Comparison of ENCODE assay signal across 14 cellular contexts in the genomic region with DNA sequence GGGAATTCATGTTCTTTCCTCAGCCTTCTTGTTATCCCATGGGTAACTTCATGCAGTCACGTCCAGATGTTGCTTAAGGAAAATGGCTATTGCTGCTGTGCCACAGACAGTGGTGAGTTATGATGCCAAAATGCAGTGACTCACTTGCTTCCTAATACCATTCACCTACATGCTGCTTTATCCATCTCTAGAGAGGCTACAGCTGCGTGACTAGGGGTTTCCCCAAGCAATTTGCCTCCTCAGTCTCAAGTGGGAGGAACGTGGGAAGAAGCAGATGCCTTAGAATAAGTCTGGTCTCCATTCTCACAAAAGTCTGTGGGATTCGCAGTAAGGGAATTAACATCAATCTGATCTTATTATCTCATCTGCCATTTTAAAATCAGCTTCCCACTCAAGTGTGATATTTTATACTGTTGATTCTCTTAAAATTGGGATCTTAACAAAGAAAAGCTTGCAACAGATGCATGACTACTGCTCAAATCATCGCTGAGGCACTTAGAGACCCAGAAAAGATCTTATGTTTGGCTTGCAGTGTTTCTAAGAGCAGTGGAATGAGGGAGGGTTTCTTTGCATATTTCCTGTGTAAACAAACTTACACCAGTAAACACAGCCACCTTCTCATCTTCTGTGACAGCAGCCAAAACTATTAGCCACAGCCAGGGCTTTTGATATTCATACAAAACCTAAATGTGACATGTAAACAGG.
DNase-seq lines count a peak whose midpoint lies in the region; ATAC-seq, FAIRE-seq and TF ChIP-seq lines count a peak whose summit lies in the region.
"Had no signal": no experiment of that assay in that cellular context is flagged by ENCODE, and none has a peak within 500 bp of the region (broad histone marks: within the 10 kb centered on the region; RNA-seq: fewer than 3 reads in every experiment).

No MANE protein-coding gene starts in this region.

- intact Hi-C loops in activated naive CD4-positive, alpha-beta T cell treated with anti-CD3 and anti-CD28 coated beads for 36 hours (cut with micrococcal nuclease), result no loop called here

- no peaks in the 10 kb centered on the region for H3K36me3 ChIP-seq in astrocyte (ENCODE audit: insufficient read depth, low read length)
- H3K36me3 ChIP-seq: Peyer's patch had no signal

- peak overlapping the region; percentile 45 for H3K4me3 Mint-ChIP-seq in astrocyte (ENCODE audit: unreplicated experiment)
- no peak overlapping the region for H3K4me3 Mint-ChIP-seq in activated naive CD4-positive, alpha-beta T cell treated with anti-CD3 and anti-CD28 coated beads for 36 hours
- H3K4me3 Mint-ChIP-seq: CD4-positive, alpha-beta T cell had no signal

- peak; percentile 59 for DNase-seq in A172 (ENCODE audit: low spot score)
- DNase-seq in GOT3 (lab: John Stamatoyannopoulos, UW), result peak; percentile 31
- peak; percentile 93 for DNase-seq in astrocyte (ENCODE audit: low read depth)
- peak; percentile 59 for DNase-seq in islet precursor cell
- no peak for DNase-seq in stimulated activated CD4-positive, alpha-beta T cell treated with anti-CD3 and anti-CD28 coated beads, Interleukin-4, amount 100 ng/mL, for 1 hour
- DNase-seq in NOMO-1 treated with DMSO at 0.1 percent for 48 hours (lab: John Stamatoyannopoulos, UW; ENCODE audit: unreplicated experiment), result no peak
- DNase-seq in activated naive CD4-positive, alpha-beta T cell treated with anti-CD3 and anti-CD28 coated beads for 36 hours, result no peak
- DNase-seq: activated gamma-delta T cell treated with Interleukin-2 at 50 U/mL for 16 hours; CD4-positive, alpha-beta T cell; NCI-H1436; Peyer's patch; stimulated activated naive CD4-positive, alpha-beta T cell treated with Interleukin-2 at 50 U/mL for 16 hours had no signal

- H4K20me1 ChIP-seq in astrocyte (ENCODE audit: insufficient read depth, low read length), result no peaks in the 10 kb centered on the region

- no peak for FAIRE-seq in astrocyte (lab: Jason Lieb, UNC)

- H3K4me2 ChIP-seq in astrocyte (ENCODE audit: low read length), result peak overlapping the region; percentile 57

- H3K4me1 Mint-ChIP-seq in astrocyte (ENCODE audit: low read depth, unreplicated experiment), result peaks cover 22% of the 10 kb centered on the region
- H3K4me1 Mint-ChIP-seq in activated naive CD4-positive, alpha-beta T cell treated with anti-CD3 and anti-CD28 coated beads for 36 hours (ENCODE audit: low read depth), result no peaks in the 10 kb centered on the region

- peak overlapping the region; percentile 42 for H3K9ac ChIP-seq in astrocyte (ENCODE audit: low read length)

- no peaks in the 10 kb centered on the region for H3K9me3 Mint-ChIP-seq in astrocyte (ENCODE audit: unreplicated experiment)
- no peaks in the 10 kb centered on the region for H3K9me3 Mint-ChIP-seq in activated naive CD4-positive, alpha-beta T cell treated with anti-CD3 and anti-CD28 coated beads for 36 hours
- H3K9me3 Mint-ChIP-seq: CD4-positive, alpha-beta T cell had no signal

- peak overlapping the region; percentile 60 for H3K27ac ChIP-seq in astrocyte (ENCODE audit: low read depth, low read length)
- H3K27ac ChIP-seq: Peyer's patch had no signal

- H3K4me1 ChIP-seq in astrocyte (ENCODE audit: insufficient read depth, low read length), result peaks cover 7% of the 10 kb centered on the region
- H3K4me1 ChIP-seq: Peyer's patch had no signal

- H3K4me3 ChIP-seq in astrocyte (ENCODE audit: insufficient read depth, low read depth, low read length), result no peak overlapping the region
- H3K4me3 ChIP-seq: Peyer's patch had no signal

- no peaks in the 10 kb centered on the region for H3K36me3 Mint-ChIP-seq in astrocyte (ENCODE audit: low read depth, unreplicated experiment)
- H3K36me3 Mint-ChIP-seq in activated naive CD4-positive, alpha-beta T cell treated with anti-CD3 and anti-CD28 coated beads for 36 hours (ENCODE audit: low read depth), result no peaks in the 10 kb centered on the region

- no peaks in the 10 kb centered on the region for H3K27me3 Mint-ChIP-seq in astrocyte (ENCODE audit: low read depth, unreplicated experiment)
- peaks cover 3% of the 10 kb centered on the region for H3K27me3 Mint-ChIP-seq in activated naive CD4-positive, alpha-beta T cell treated with anti-CD3 and anti-CD28 coated beads for 36 hours (ENCODE audit: low read depth)
- H3K27me3 Mint-ChIP-seq: CD4-positive, alpha-beta T cell had no signal

- no peak for ATAC-seq in HG03565 (IDR thresholded peaks at IDR 0.05; ENCODE audit: unreplicated experiment)
- ATAC-seq: activated CD4-positive, CD25-positive, alpha-beta regulatory T cell treated with anti-CD3 and anti-CD28 coated beads, Interleukin-2, amount 50 U/mL, for 24 hours had no signal

- no peaks in the 10 kb centered on the region for H3K9me3 ChIP-seq in astrocyte (ENCODE audit: insufficient read depth, low read depth, low read length)
- H3K9me3 ChIP-seq: Peyer's patch had no signal

- no peaks in the 10 kb centered on the region for H3K27me3 ChIP-seq in astrocyte (ENCODE audit: insufficient read depth, low read length)
- H3K27me3 ChIP-seq: Peyer's patch had no signal

- H3K27ac Mint-ChIP-seq in astrocyte (ENCODE audit: unreplicated experiment), result peak overlapping the region; percentile 89
- no peak overlapping the region for H3K27ac Mint-ChIP-seq in activated naive CD4-positive, alpha-beta T cell treated with anti-CD3 and anti-CD28 coated beads for 36 hours
- H3K27ac Mint-ChIP-seq: CD4-positive, alpha-beta T cell had no signal

- CTCF ChIA-PET in activated naive CD4-positive, alpha-beta T cell treated with anti-CD3 and anti-CD28 coated beads for 36 hours (lab: Charles Lee), result interaction anchor here (0.5 to 1.4 kb wide), 4 partner anchors 86 to 144 kb away, joined by 3 to 7 read pairs (median 4); no protein-coding TSS in a partner anchor

- peak overlapping the region; percentile 21 for H2AFZ ChIP-seq in astrocyte (ENCODE audit: low read depth, low read length)

- no peak for TF ChIP-seq CTCF in astrocyte (IDR thresholded peaks at IDR 0.05; ENCODE audit: insufficient read depth, low read depth, low read length)

- H3K79me2 ChIP-seq in astrocyte (ENCODE audit: insufficient read depth, low read length), result no peaks in the 10 kb centered on the region

Comparison
In these comparisons a context has a peak if more than half of its experiments do, and no peak if none do; other contexts are left out.
1. DNase-seq: peak in A172 (single experiment), GOT3 (single experiment), astrocyte (single experiment) and islet precursor cell (single experiment); none in stimulated activated CD4-positive, alpha-beta T cell treated with anti-CD3 and anti-CD28 coated beads, Interleukin-4, amount 100 ng/mL, for 1 hour (single experiment), NOMO-1 treated with DMSO at 0.1 percent for 48 hours (single experiment) and activated naive CD4-positive, alpha-beta T cell treated with anti-CD3 and anti-CD28 coated beads for 36 hours (single experiment).